16 cellular contexts compared by ENCODE assay signal in the genomic region with DNA sequence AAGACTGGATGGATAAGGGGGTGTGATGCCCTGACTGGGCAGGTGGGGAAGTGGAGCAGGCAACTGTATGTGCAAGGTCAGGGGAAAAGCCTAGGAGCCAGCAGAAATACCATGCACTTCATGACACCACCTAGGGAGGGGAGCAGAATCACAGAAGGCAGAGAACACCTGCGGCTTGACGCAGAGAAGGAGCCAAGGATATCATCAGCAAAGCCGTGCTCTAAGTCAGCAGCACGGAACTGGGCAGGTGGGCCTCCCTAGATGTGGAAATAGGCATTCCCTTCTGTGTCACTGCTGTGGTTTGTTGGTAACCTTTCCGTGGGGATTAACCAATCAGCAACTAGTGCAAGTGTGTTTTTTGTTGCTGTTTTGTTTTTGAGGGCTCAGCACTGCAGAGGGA. TPM values are rescaled to one million over a fixed set of nuclear protein-coding genes. Genes with fewer than 3 reads are reported as not detected.
DNase-seq lines count a peak whose midpoint lies in the region; ATAC-seq, FAIRE-seq and TF ChIP-seq lines count a peak whose summit lies in the region.
"Had no signal": no experiment of that assay in that cellular context is flagged by ENCODE, and none has a peak within 500 bp of the region (broad histone marks: within the 10 kb centered on the region; RNA-seq: fewer than 3 reads in every experiment).

No MANE protein-coding gene starts in this region.

- 0 out of 2 replicates have a peak overlapping the region, but pooled peaks have one; percentile 3 for H3K4me2 ChIP-seq in HepG2 (ENCODE audit: low read depth, low read length)

- H3K4me3 ChIP-seq in right atrium auricular region (no peak overlapping the region), HepG2 (replicated peaks in 1 of 3; ENCODE audit: insufficient read depth in 1 of 3, low read depth in 2 of 3, low read length in 3 of 3) (no peak overlapping the region), upper lobe of left lung (no peak overlapping the region)
- H3K4me3 ChIP-seq: adrenal gland had no signal

- POLR2A ChIA-PET in T-cell (lab: Charles Lee) (no interaction called here), HepG2 (lab: Yijun Ruan, JAX) (interaction anchor here (1.9 kb wide), 1 partner anchor 40 kb away, joined by 7 read pairs; no protein-coding TSS in a partner anchor)

- H4K20me1 ChIP-seq in HepG2 (ENCODE audit: insufficient read depth, low read length) = peaks cover 30% of the 10 kb centered on the region

- H3K9me3 Mint-ChIP-seq in T-cell = peaks cover 5 to 11% (median 7%) of the 10 kb centered on the region in 3 donors
- H3K9me3 Mint-ChIP-seq in mesothelial cell of epicardium = peaks cover 19% of the 10 kb centered on the region
- H3K9me3 Mint-ChIP-seq: dendritic cell treated with granulocyte-macrophage colony-stimulating factor and Interleukin-4, amounts not matched to agents 40 ng/mL and 50 ng/mL, for 4 days had no signal

- H3K27me3 ChIP-seq in right atrium auricular region (no peaks in the 10 kb centered on the region), HepG2 (ENCODE audit: control insufficient read depth in 1 of 2, insufficient read depth in 2 of 2, low read length in 2 of 2) (no peaks in the 10 kb centered on the region; a peak in 1 of 5 replicates), upper lobe of left lung (no peaks in the 10 kb centered on the region)
- H3K27me3 ChIP-seq: adrenal gland, uterus had no signal

- intact Hi-C loops in Right ventricle myocardium inferior (cut with DNase I) (no loop called here), HepG2 (cut with micrococcal nuclease; ENCODE audit: unreplicated experiment) (loop anchor here (10.0 kb wide), 1 partner anchor 81 kb away; the partner anchor contains the start of gene FARP2)

- H2AFZ ChIP-seq in HepG2 (ENCODE audit: low read length) = no peak overlapping the region

- TF ChIP-seq POLR2A in HepG2 (IDR thresholded peaks at IDR 0.05; ENCODE audit: insufficient read depth in 1 of 2, low read depth in 2 of 2, low read length in 2 of 2) (no peak), upper lobe of left lung (IDR thresholded peaks at IDR 0.05) (no peak)

- H3K4me3 Mint-ChIP-seq in T-cell (peak overlapping the region in 2 of 3 donors; percentile 71 to 77), mesothelial cell of epicardium (no peak overlapping the region)
- H3K4me3 Mint-ChIP-seq: dendritic cell treated with granulocyte-macrophage colony-stimulating factor and Interleukin-4, amounts not matched to agents 40 ng/mL and 50 ng/mL, for 4 days had no signal

- ATAC-seq in Right ventricle myocardium inferior (no peak), T-cell (replicated peaks in 1 of 4) (no peak), HepG2 (peak; percentile 35), upper lobe of left lung (ENCODE audit: low FRiP score in 2 of 2) (no peak)

- peaks cover 8% of the 10 kb centered on the region for H3K36me3 Mint-ChIP-seq in T-cell
- H3K36me3 Mint-ChIP-seq in mesothelial cell of epicardium = peaks cover 23% of the 10 kb centered on the region

- CTCF ChIA-PET in T-cell (lab: Charles Lee) (no interaction called here), HepG2 (lab: Yijun Ruan, JAX; ENCODE audit: low intra/inter-chr PET ratio, low total read pairs) (interaction anchor here (0.6 kb wide), 1 partner anchor 70 kb away, joined by 3 read pairs; no protein-coding TSS in a partner anchor)

- no peak overlapping the region for H3K9ac ChIP-seq in HepG2 (ENCODE audit: insufficient read depth, low read depth, low read length)

- H3K9me3 ChIP-seq in right atrium auricular region = no peaks in the 10 kb centered on the region
- H3K9me3 ChIP-seq in HepG2 (ENCODE audit: low read length) = no peaks in the 10 kb centered on the region
- no peaks in the 10 kb centered on the region for H3K9me3 ChIP-seq in upper lobe of left lung
- H3K9me3 ChIP-seq: uterus had no signal

- FAIRE-seq in HepG2 (lab: Jason Lieb, UNC) = no peak

- no peaks in the 10 kb centered on the region for H3K27me3 Mint-ChIP-seq in T-cell
- no peaks in the 10 kb centered on the region for H3K27me3 Mint-ChIP-seq in mesothelial cell of epicardium (ENCODE audit: low read depth)
- H3K27me3 Mint-ChIP-seq: dendritic cell treated with granulocyte-macrophage colony-stimulating factor and Interleukin-4, amounts not matched to agents 40 ng/mL and 50 ng/mL, for 4 days; memory B cell had no signal

- WGBS in HepG2 (ENCODE audit: low lambda C conversion rate) = 67% methylated on average over 5 of the region's 5 CpGs
- 83 to 85% methylated on average over 4 to 5 of the region's 5 CpGs for WGBS in upper lobe of left lung, 2 donors

- peaks cover 94% of the 10 kb centered on the region for H3K79me2 ChIP-seq in HepG2 (ENCODE audit: insufficient read depth, low read length)

- TF ChIP-seq EP300 in HepG2 (IDR thresholded peaks at IDR 0.05; ENCODE audit: low read depth in 2 of 2, low read length in 2 of 2) (no peak), HepG2 (CRISPR knock-in tag; IDR thresholded peaks at IDR 0.05; ENCODE audit: borderline replicate concordance) (no peak), upper lobe of left lung (IDR thresholded peaks at IDR 0.05) (no peak)

- H3K4me1 Mint-ChIP-seq in T-cell = peaks cover 38 to 46% (median 43%) of the 10 kb centered on the region in 3 donors
- H3K4me1 Mint-ChIP-seq in mesothelial cell of epicardium = peaks cover 28% of the 10 kb centered on the region

- DNase-seq in right atrium auricular region (ENCODE audit: low spot score) (peak; percentile 47), Right ventricle myocardium inferior (ENCODE audit: missing footprints) (no peak), T-cell (no peak), HepG2 (ENCODE audit: low spot score) (no peak), Ammon's horn (ENCODE audit: low spot score) (no peak), hypothalamus (lab: John Stamatoyannopoulos, UW) (no peak), mesothelial cell of epicardium (ENCODE audit: low spot score in 2 of 2, unreplicated experiment in 2 of 2) (no peak), upper lobe of left lung (no peak)
- DNase-seq: activated T-cell treated with anti-CD3 and anti-CD28 coated beads for 4 hours; Karpas-422; NCI-H187 treated with DMSO at 0.1 percent for 48 hours; stimulated activated CD4-positive, alpha-beta T cell treated with anti-CD3 and anti-CD28 coated beads, Interleukin-2, amount 100 ng/mL, for 24 hours; uterus had no signal

- no peak for TF ChIP-seq RAD21 in HepG2 (CRISPR knock-in tag; IDR thresholded peaks at IDR 0.05)

- H3K36me3 ChIP-seq in right atrium auricular region = no peaks in the 10 kb centered on the region
- peaks cover 4% of the 10 kb centered on the region in 2 experiments; a peak in 4 of 5 replicates for H3K36me3 ChIP-seq in HepG2 (replicated peaks in 1 of 2; ENCODE audit: control insufficient read depth in 1 of 2, insufficient read depth in 2 of 2, low read length in 2 of 2)
- no peaks in the 10 kb centered on the region for H3K36me3 ChIP-seq in upper lobe of left lung
- H3K36me3 ChIP-seq: adrenal gland, uterus had no signal

- H3K27ac ChIP-seq in right atrium auricular region = no peak overlapping the region
- peak overlapping the region; percentile 4 for H3K27ac ChIP-seq in HepG2 (ENCODE audit: extremely low read length, insufficient read depth, low read length)
- H3K27ac ChIP-seq in upper lobe of left lung = no peak overlapping the region

- H3K27ac Mint-ChIP-seq in T-cell = peak overlapping the region in 1 of 2 donors; percentile 25
- H3K27ac Mint-ChIP-seq in mesothelial cell of epicardium = no peak overlapping the region
- H3K27ac Mint-ChIP-seq: memory B cell had no signal

- no peak for TF ChIP-seq CTCF in right atrium auricular region (IDR thresholded peaks at IDR 0.05)
- peak; percentile 23; the same call in 1 of the 2 replicates for TF ChIP-seq CTCF in HepG2 (CRISPR knock-in tag; IDR thresholded peaks at IDR 0.05)
- no peak for TF ChIP-seq CTCF in mesothelial cell of epicardium (IDR thresholded peaks at IDR 0.05; ENCODE audit: unreplicated experiment)
- TF ChIP-seq CTCF in upper lobe of left lung (IDR thresholded peaks at IDR 0.05) = no peak

- H3K4me1 ChIP-seq in right atrium auricular region = peaks cover 0 to 32% of the 10 kb centered on the region in 2 donors
- peaks cover 52% of the 10 kb centered on the region for H3K4me1 ChIP-seq in HepG2 (ENCODE audit: insufficient read depth, low read length)
- H3K4me1 ChIP-seq in upper lobe of left lung = peaks cover 26 to 41% (median 29%) of the 10 kb centered on the region in 4 donors

- no TSS peak for BruUV-seq in HepG2 (replicated peaks; lab: Mats Ljungman, UMichigan)

- in situ Hi-C loops in HepG2 (cut with HindIII; ENCODE audit: extremely low pct_ligation_motif_present, low pct_unique_long_range_greater_than_20kb) = no loop called here

RNA-seq across cellular contexts. Expression of gene HDLBP, which starts 41.3 kb away (rescaled TPM):
- total RNA-seq in right atrium auricular region (100 to 1,000 TPM; 274 to 287 TPM), Right ventricle myocardium inferior (393 TPM), T-cell (100 to 1,000 TPM; 130 to 184 (median 148) TPM), HepG2 (2016; rRNA removed; fragmentation: Illumina TruSeq; extraction: Trizol) (707 and 912 TPM in 2 replicates), mesothelial cell of epicardium (479 to 484 TPM (median 480 TPM) in 3 replicates), upper lobe of left lung (100 to 1,000 TPM; 339 to 691 (median 487) TPM)
- 195 and 216 TPM in 2 replicates for total RNA-seq in HepG2 (2016; cell fraction: cytosol; rRNA removed; fragmentation: Illumina TruSeq; extraction: Trizol; ENCODE audit: low read depth)
- 687 and 831 TPM in 2 replicates for total RNA-seq in HepG2 (2016; cell fraction: insoluble cytoplasmic fraction; rRNA removed; fragmentation: Illumina TruSeq; extraction: Trizol)
- 620 and 676 TPM in 2 replicates for total RNA-seq in HepG2 (2016; cell fraction: membrane; rRNA removed; fragmentation: Illumina TruSeq; extraction: Trizol)
- 437 and 494 TPM in 2 replicates for total RNA-seq in HepG2 (2016; cell fraction: nucleus; rRNA removed; fragmentation: Illumina TruSeq; extraction: Trizol)
- 434 and 464 TPM in 2 replicates for polyA plus RNA-seq in HepG2 (2011; rRNA removed)
- 419 and 448 TPM in 2 replicates for polyA plus RNA-seq in HepG2 (2011; cell fraction: cytosol; rRNA removed)
- 618 and 764 TPM in 2 replicates for polyA plus RNA-seq in HepG2 (2011; cell fraction: nucleus; rRNA removed)
- 461 and 517 TPM in 2 replicates for polyA plus RNA-seq in HepG2 (2012)
- 179 and 188 TPM in 2 replicates for polyA plus RNA-seq in HepG2 (2016; cell fraction: cytosol; fragmentation: Illumina TruSeq; extraction: Trizol; ENCODE audit: low read depth)
- polyA plus RNA-seq in HepG2 (2016; cell fraction: insoluble cytoplasmic fraction; fragmentation: Illumina TruSeq; extraction: Trizol; ENCODE audit: low read depth) = 695 and 895 TPM in 2 replicates
- 483 and 563 TPM in 2 replicates for polyA plus RNA-seq in HepG2 (2016; cell fraction: membrane; fragmentation: Illumina TruSeq; extraction: Trizol; ENCODE audit: low read depth)
- polyA plus RNA-seq in HepG2 (2016; cell fraction: nucleus; fragmentation: Illumina TruSeq; extraction: Trizol; ENCODE audit: insufficient read depth, low read depth) = 674 and 742 TPM in 2 replicates
- 303 and 643 TPM in 2 replicates for polyA minus RNA-seq in HepG2 (2011; rRNA and poly(A)+ RNA removed; ENCODE audit: low replicate concordance)
- 590 and 596 TPM in 2 replicates for polyA minus RNA-seq in HepG2 (2011; cell fraction: cytosol; rRNA and poly(A)+ RNA removed)
- 603 and 678 TPM in 2 replicates for polyA minus RNA-seq in HepG2 (2011; cell fraction: nucleus; rRNA and poly(A)+ RNA removed)

RNA-seq across cellular contexts. Expression of gene SEPTIN2, which starts 41.6 kb away (rescaled TPM):
- total RNA-seq in right atrium auricular region = 100 to 1,000 TPM; 143 to 193 TPM
- 150 TPM for total RNA-seq in Right ventricle myocardium inferior
- total RNA-seq in T-cell = 100 to 1,000 TPM; 182 to 209 (median 189) TPM
- 493 and 750 TPM in 2 replicates for total RNA-seq in HepG2 (2016; rRNA removed; fragmentation: Illumina TruSeq; extraction: Trizol)
- total RNA-seq in HepG2 (2016; cell fraction: cytosol; rRNA removed; fragmentation: Illumina TruSeq; extraction: Trizol; ENCODE audit: low read depth) = 68.0 and 78.0 TPM in 2 replicates
- 485 and 732 TPM in 2 replicates for total RNA-seq in HepG2 (2016; cell fraction: insoluble cytoplasmic fraction; rRNA removed; fragmentation: Illumina TruSeq; extraction: Trizol)
- total RNA-seq in HepG2 (2016; cell fraction: membrane; rRNA removed; fragmentation: Illumina TruSeq; extraction: Trizol) = 155 and 168 TPM in 2 replicates
- 303 and 351 TPM in 2 replicates for total RNA-seq in HepG2 (2016; cell fraction: nucleus; rRNA removed; fragmentation: Illumina TruSeq; extraction: Trizol)
- 579 and 733 TPM in 2 replicates for polyA plus RNA-seq in HepG2 (2011; rRNA removed)
- 208 and 366 TPM in 2 replicates for polyA plus RNA-seq in HepG2 (2011; cell fraction: cytosol; rRNA removed)
- 383 and 475 TPM in 2 replicates for polyA plus RNA-seq in HepG2 (2011; cell fraction: nucleus; rRNA removed)
- 320 and 513 TPM in 2 replicates for polyA plus RNA-seq in HepG2 (2012)
- polyA plus RNA-seq in HepG2 (2016; cell fraction: cytosol; fragmentation: Illumina TruSeq; extraction: Trizol; ENCODE audit: low read depth) = 35.1 and 36.8 TPM in 2 replicates
- 746 and 761 TPM in 2 replicates for polyA plus RNA-seq in HepG2 (2016; cell fraction: insoluble cytoplasmic fraction; fragmentation: Illumina TruSeq; extraction: Trizol; ENCODE audit: low read depth)
- 102 and 104 TPM in 2 replicates for polyA plus RNA-seq in HepG2 (2016; cell fraction: membrane; fragmentation: Illumina TruSeq; extraction: Trizol; ENCODE audit: low read depth)
- 515 and 562 TPM in 2 replicates for polyA plus RNA-seq in HepG2 (2016; cell fraction: nucleus; fragmentation: Illumina TruSeq; extraction: Trizol; ENCODE audit: insufficient read depth, low read depth)
- 234 and 609 TPM in 2 replicates for polyA minus RNA-seq in HepG2 (2011; rRNA and poly(A)+ RNA removed; ENCODE audit: low replicate concordance)
- 218 and 237 TPM in 2 replicates for polyA minus RNA-seq in HepG2 (2011; cell fraction: cytosol; rRNA and poly(A)+ RNA removed)
- polyA minus RNA-seq in HepG2 (2011; cell fraction: nucleus; rRNA and poly(A)+ RNA removed) = 446 and 458 TPM in 2 replicates
- total RNA-seq in mesothelial cell of epicardium = 507 to 522 TPM (median 508 TPM) in 3 replicates
- total RNA-seq in upper lobe of left lung = 100 to 1,000 TPM; 213 to 322 (median 252) TPM
